In the genomic region with DNA sequence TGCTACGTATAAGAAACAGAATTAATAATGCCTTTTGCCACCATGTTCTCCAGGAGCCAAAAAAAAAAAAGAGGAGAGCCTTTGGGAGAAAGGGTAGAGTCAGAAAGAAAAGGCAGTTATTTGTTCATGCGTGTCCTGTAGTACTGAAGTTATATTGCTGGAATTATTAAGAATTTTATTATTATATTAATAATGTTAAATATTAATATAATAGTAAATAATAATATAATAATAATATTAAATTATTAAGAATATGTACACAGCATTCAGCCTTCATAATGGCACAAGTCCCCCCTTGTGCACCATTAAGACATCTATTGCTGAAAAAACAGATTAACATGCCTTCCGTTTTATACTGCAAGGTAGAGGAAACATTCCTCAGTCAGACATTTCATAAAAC, we compare ENCODE assay signal across 36 cellular contexts. TPM values are rescaled to one million over a fixed set of nuclear protein-coding genes. Genes with fewer than 3 reads are reported as not detected.
"Had no signal": no experiment of that assay in that cellular context is flagged by ENCODE, and none has a peak within 500 bp of the region (broad histone marks: within the 10 kb centered on the region; RNA-seq: fewer than 3 reads in every experiment).

No MANE protein-coding gene starts in this region.

- DNase-seq: Karpas-422, Kasumi-1, MG63, MM.1S, MV-4-11, NCI-H1048, NCI-H1092, NCI-H1092 treated with DMSO at 0.1 percent for 48 hours, NCI-H1105, NCI-H1105 treated with DMSO at 0.1 percent for 48 hours, NCI-H1417, NCI-H1417 treated with DMSO at 0.1 percent for 48 hours, NCI-H1436, NCI-H1436 treated with DMSO at 0.1 percent for 48 hours, NCI-H146, NCI-H1694, NCI-H1694 treated with DMSO at 0.1 percent for 48 hours, NCI-H187, NCI-H187 treated with DMSO at 0.1 percent for 48 hours, NCI-H1930, NCI-H2029, NCI-H2029 treated with DMSO at 0.1 percent for 48 hours, NCI-H2081, NCI-H2081 treated with DMSO at 0.1 percent for 48 hours, NCI-H2107, NCI-H2171, NCI-H2171 treated with DMSO at 0.1 percent for 48 hours, NCI-H226, NCI-H345, NCI-H446, NCI-H446 treated with DMSO at 0.1 percent for 48 hours, NCI-H510A had no signal

RNA-seq across cellular contexts. Expression of a gene that starts 8.1 kb away (rescaled TPM):
- total RNA-seq: LHCN-M2, M059J, MCF 10A, NCI-H460 had no signal

RNA-seq across cellular contexts. Expression of a gene that starts 31.1 kb away (rescaled TPM):
- total RNA-seq: LHCN-M2, M059J, MCF 10A, NCI-H460 had no signal

RNA-seq across cellular contexts. Expression of a gene that starts 40.6 kb away (rescaled TPM):
- total RNA-seq: LHCN-M2, M059J, MCF 10A, NCI-H460 had no signal
